ENCODE assay signal across 8 cellular contexts in the genomic region with DNA sequence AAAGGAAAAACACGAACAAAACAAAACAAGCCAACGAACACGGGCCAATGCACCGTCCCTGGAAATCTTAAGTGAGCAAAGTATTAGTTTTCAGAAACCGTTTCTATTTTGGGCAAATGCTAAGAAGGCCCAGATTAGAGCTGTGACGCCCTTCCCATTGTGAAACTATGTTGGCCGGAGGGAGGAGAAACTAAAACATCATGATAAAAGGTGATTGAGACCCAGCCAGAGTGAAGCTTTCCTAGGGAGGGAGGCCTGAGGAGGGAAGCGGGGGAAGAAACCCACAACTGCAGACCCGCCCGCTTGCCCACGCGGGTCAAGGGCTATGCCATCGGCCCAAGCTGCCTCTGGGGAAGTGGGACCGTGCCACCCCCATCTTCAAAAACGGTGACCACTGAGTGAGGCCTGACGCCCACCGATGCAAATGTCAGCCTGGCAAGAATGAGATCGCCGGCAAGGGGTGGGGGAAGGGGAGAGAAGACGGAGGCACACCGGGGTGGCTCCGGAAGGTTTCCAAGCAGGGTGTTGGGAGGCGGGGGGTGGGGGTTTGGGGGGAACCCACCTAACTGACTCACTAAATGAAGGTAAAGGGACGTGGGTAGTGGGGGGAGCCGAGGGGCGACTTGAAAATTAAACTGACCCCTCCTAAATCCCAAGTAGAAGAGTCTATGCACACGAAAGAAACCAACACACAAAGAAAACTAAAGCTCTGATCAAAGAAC.
A peak's percentile ranks its signal among the peaks of the same experiment; 100 is the strongest.
DNase-seq lines count a peak whose midpoint lies in the region; ATAC-seq and TF ChIP-seq lines count a peak whose summit lies in the region.
"Not testable (repeated sequence)": the region's sequence is repeated elsewhere in the genome, so short reads cannot be mapped to it uniquely, and the experiment has no call there.

No MANE protein-coding gene starts in this region.

- peak overlapping the region; percentile 41 for H3K4me3 ChIP-seq in Loucy (ENCODE audit: low read length, poor library complexity, severe bottlenecking)
- peak overlapping the region in 1 of 2 experiments; percentile 71 for H3K4me3 ChIP-seq in mesenchymal stem cell (ENCODE audit: insufficient read depth in 1 of 2, low read depth in 1 of 2, low read length in 2 of 2)
- peak overlapping the region in 3 of 4 donors; percentile 17 to 34 (median 21) for H3K4me3 ChIP-seq in sigmoid colon
- H3K4me3 ChIP-seq in upper lobe of left lung = peak overlapping the region in 3 of 4 donors; percentile 21 to 36 (median 36)

- not testable (repeated sequence) for H3K23ac ChIP-seq in mesenchymal stem cell (ENCODE audit: low read length in 2 of 2)

- not testable (repeated sequence) for TF ChIP-seq POLR2A in sigmoid colon (IDR thresholded peaks at IDR 0.05); upper lobe of left lung (IDR thresholded peaks at IDR 0.05)

- H3K79me1 ChIP-seq in mesenchymal stem cell (replicated peaks; ENCODE audit: low read length, poor library complexity, severe bottlenecking) = not testable (repeated sequence)

- H2BK15ac ChIP-seq in mesenchymal stem cell (ENCODE audit: low read depth, poor library complexity, severe bottlenecking) = not testable (repeated sequence)

- H2BK120ac ChIP-seq in mesenchymal stem cell (ENCODE audit: low read depth, low read length) = not testable (repeated sequence)

- peak overlapping the region; percentile 54 for H4K8ac ChIP-seq in mesenchymal stem cell (ENCODE audit: low read length)

- H3K4me2 ChIP-seq in Loucy (ENCODE audit: low read depth, low read length, poor library complexity, severe bottlenecking) (peak overlapping the region; percentile 58), mesenchymal stem cell (ENCODE audit: low read length, poor library complexity, severe bottlenecking) (peak overlapping the region; percentile 66)

- H3K18ac ChIP-seq in mesenchymal stem cell (ENCODE audit: low read depth in 1 of 2, low read length in 2 of 2) = peak overlapping the region in 1 of 2 experiments; percentile 70

- not testable (repeated sequence) for H3K9me2 ChIP-seq in Loucy (replicated peaks; ENCODE audit: low read depth, low read length)

- not testable (repeated sequence) for H3K4me1 ChIP-seq in ES-I3 (ENCODE audit: insufficient read depth, low read length); Loucy (ENCODE audit: insufficient read depth, low read length, poor library complexity, severe bottlenecking); mesenchymal stem cell (ENCODE audit: control insufficient read depth, insufficient read depth, low read depth, low read length); sigmoid colon
- peaks cover 0 to 19% (median 8%) of the 10 kb centered on the region in 4 donors for H3K4me1 ChIP-seq in upper lobe of left lung

- not testable (repeated sequence) for H3K79me2 ChIP-seq in Loucy (ENCODE audit: insufficient read depth, low read length)

- 9% methylated on average over 18 of the region's 27 CpGs for WGBS in mesenchymal stem cell
- 15 to 37% methylated on average over 27 of the region's 27 CpGs for WGBS in sigmoid colon, 2 donors
- 4% methylated on average over 19 to 26 of the region's 27 CpGs for WGBS in upper lobe of left lung, 2 donors

- H3K4me1 Mint-ChIP-seq in activated CD8-positive, alpha-beta T cell treated with anti-CD3 and anti-CD28 coated beads for 36 hours (ENCODE audit: low read depth) = not testable (repeated sequence)

- not testable (repeated sequence) for H3K27me3 ChIP-seq in Loucy (ENCODE audit: insufficient read depth, low read length, poor library complexity, severe bottlenecking); upper lobe of left lung
- H3K27me3 ChIP-seq in mesenchymal stem cell (ENCODE audit: control insufficient read depth in 1 of 2, insufficient read depth in 1 of 2, low read length in 2 of 2) = peaks cover 0 to 31% of the 10 kb centered on the region in 2 experiments
- H3K27me3 ChIP-seq in sigmoid colon = peaks cover 0 to 33% (median 6%) of the 10 kb centered on the region in 3 donors

- TF ChIP-seq CTCF in Loucy (conservative IDR thresholded peaks at IDR 0.05; ENCODE audit: low read length); activated CD8-positive, alpha-beta T cell treated with anti-CD3 and anti-CD28 coated beads for 36 hours (IDR thresholded peaks at IDR 0.05); sigmoid colon (IDR thresholded peaks at IDR 0.05); upper lobe of left lung (IDR thresholded peaks at IDR 0.05): not testable (repeated sequence)

- H2BK5ac ChIP-seq in mesenchymal stem cell (ENCODE audit: low read depth, low read length, poor library complexity, severe bottlenecking) = not testable (repeated sequence)

- not testable (repeated sequence) for H3K9me3 ChIP-seq in ES-I3 (ENCODE audit: control insufficient read depth, insufficient read depth, low read length); Loucy (ENCODE audit: insufficient read depth, low read depth, low read length); mesenchymal stem cell (ENCODE audit: control insufficient read depth, low read length); sigmoid colon; upper lobe of left lung

- H3K36me3 ChIP-seq in ES-I3 (ENCODE audit: insufficient read depth, low read length); Loucy (ENCODE audit: insufficient read depth, low read length); mesenchymal stem cell (ENCODE audit: control insufficient read depth in 1 of 2, insufficient read depth in 2 of 2, low read depth in 1 of 2, low read length in 2 of 2); sigmoid colon; upper lobe of left lung: not testable (repeated sequence)

- H4K20me1 ChIP-seq in Loucy (ENCODE audit: insufficient read depth, low read length, poor library complexity, severe bottlenecking) = not testable (repeated sequence)

- not testable (repeated sequence) for ATAC-seq in activated CD8-positive, alpha-beta T cell treated with anti-CD3 and anti-CD28 coated beads for 36 hours; Right ventricle myocardium inferior; upper lobe of left lung (ENCODE audit: low FRiP score in 2 of 2)

- H3F3A ChIP-seq in Loucy (ENCODE audit: low read depth) = not testable (repeated sequence)

- not testable (repeated sequence) for TF ChIP-seq EP300 in sigmoid colon (IDR thresholded peaks at IDR 0.05); upper lobe of left lung (IDR thresholded peaks at IDR 0.05)

- CTCF ChIA-PET in activated CD8-positive, alpha-beta T cell treated with anti-CD3 and anti-CD28 coated beads for 36 hours (lab: Charles Lee) = interaction anchor here (1.6 kb wide), 1 partner anchor 1512 kb away, joined by 4 read pairs; no protein-coding TSS in a partner anchor

- not testable (repeated sequence) for H2BK12ac ChIP-seq in mesenchymal stem cell (ENCODE audit: low read length in 2 of 2)

- not testable (repeated sequence) for H3K4ac ChIP-seq in mesenchymal stem cell (ENCODE audit: low read depth in 1 of 2, low read length in 2 of 2)

- not testable (repeated sequence) for H4K91ac ChIP-seq in mesenchymal stem cell (ENCODE audit: low read length)

- H3K27ac ChIP-seq in mesenchymal stem cell (ENCODE audit: low read length, poor library complexity, severe bottlenecking); sigmoid colon; upper lobe of left lung: not testable (repeated sequence)

- H3K9ac ChIP-seq in ES-I3 (ENCODE audit: low read depth, low read length) = peak overlapping the region; percentile 47
- not testable (repeated sequence) for H3K9ac ChIP-seq in Loucy (ENCODE audit: low read depth, low read length, poor library complexity, severe bottlenecking)
- peak overlapping the region; percentile 87 for H3K9ac ChIP-seq in mesenchymal stem cell (ENCODE audit: low read length)

- not testable (repeated sequence) for H3K36me3 Mint-ChIP-seq in activated CD8-positive, alpha-beta T cell treated with anti-CD3 and anti-CD28 coated beads for 36 hours (ENCODE audit: low read depth)

- peak; percentile 24 for DNase-seq in activated CD8-positive, alpha-beta T cell treated with anti-CD3 and anti-CD28 coated beads for 36 hours
- DNase-seq in dedifferentiated amniotic fluid mesenchymal stem cell (ENCODE audit: extremely low spot score) (peak; percentile 40), Right ventricle myocardium inferior (ENCODE audit: missing footprints) (peak; percentile 23), mesenchymal stem cell (peak; percentile 54), upper lobe of left lung (peak in 1 of 2 donors; percentile 50)
- not testable (repeated sequence) for DNase-seq in sigmoid colon

- not testable (repeated sequence) for H2AK5ac ChIP-seq in mesenchymal stem cell (ENCODE audit: low read length, severe bottlenecking)

- not testable (repeated sequence) for H3K9me3 Mint-ChIP-seq in activated CD8-positive, alpha-beta T cell treated with anti-CD3 and anti-CD28 coated beads for 36 hours

- peak overlapping the region; percentile 64 for H2AFZ ChIP-seq in Loucy (ENCODE audit: low read length)
- H2AFZ ChIP-seq in mesenchymal stem cell (ENCODE audit: low read depth, low read length) = not testable (repeated sequence)

- not testable (repeated sequence) for H3K4me3 Mint-ChIP-seq in activated CD8-positive, alpha-beta T cell treated with anti-CD3 and anti-CD28 coated beads for 36 hours

- POLR2A ChIA-PET in activated CD8-positive, alpha-beta T cell treated with anti-CD3 and anti-CD28 coated beads for 36 hours (lab: Charles Lee) = interaction anchor here (0.6 kb wide), 1 partner anchor 511 kb away, joined by 3 read pairs; no protein-coding TSS in a partner anchor

- H3K14ac ChIP-seq in mesenchymal stem cell (ENCODE audit: low read length in 2 of 2) = not testable (repeated sequence)

- H3K27ac Mint-ChIP-seq in activated CD8-positive, alpha-beta T cell treated with anti-CD3 and anti-CD28 coated beads for 36 hours = peak overlapping the region; percentile 22

- not testable (repeated sequence) for H3K27me3 Mint-ChIP-seq in activated CD8-positive, alpha-beta T cell treated with anti-CD3 and anti-CD28 coated beads for 36 hours

- intact Hi-C loops in activated CD8-positive, alpha-beta T cell treated with anti-CD3 and anti-CD28 coated beads for 36 hours (cut with micrococcal nuclease); Right ventricle myocardium inferior (cut with DNase I); sigmoid colon (cut with DNase I): not testable (repeated sequence)
